26 cellular contexts compared by ENCODE assay signal in genomic region chr4:168534535-168534934, GRCh38. TPM values are rescaled to one million over a fixed set of nuclear protein-coding genes. Genes with fewer than 3 reads are reported as not detected.
DNase-seq lines count a peak whose midpoint lies in the region; ATAC-seq, FAIRE-seq and TF ChIP-seq lines count a peak whose summit lies in the region.
"Had no signal": no experiment of that assay in that cellular context is flagged by ENCODE, and none has a peak within 500 bp of the region (broad histone marks: within the 10 kb centered on the region; RNA-seq: fewer than 3 reads in every experiment).

No MANE protein-coding gene starts in this region.

- TF ChIP-seq CTCF in HepG2 (CRISPR knock-in tag; IDR thresholded peaks at IDR 0.05): no peak
- TF ChIP-seq CTCF in right lobe of liver (IDR thresholded peaks at IDR 0.05): no peak
- no peak for TF ChIP-seq CTCF in HCT116 (IDR thresholded peaks at IDR 0.05 in 2 of 3, conservative IDR thresholded peaks at IDR 0.05 in 1 of 3; ENCODE audit: borderline replicate concordance in 1 of 3, insufficient read depth in 1 of 3, low read depth in 2 of 3, low read length in 2 of 3)
- no peak for TF ChIP-seq CTCF in neural cell (IDR thresholded peaks at IDR 0.05; ENCODE audit: poor library complexity, severe bottlenecking)

- H3K27ac ChIP-seq in HepG2 (ENCODE audit: extremely low read length, insufficient read depth, low read length) (no peak overlapping the region), right lobe of liver (no peak overlapping the region), HCT116 (ENCODE audit: low read depth, low read length) (peak overlapping the region; percentile 89), neural cell (ENCODE audit: low read length) (no peak overlapping the region)
- H3K27ac ChIP-seq: BLaER1 treated with 17β-estradiol and CSF1 and Interleukin-3, amounts not matched to agents 10 nM and 100 nM; C4-2B had no signal

- FAIRE-seq in HepG2 (lab: Jason Lieb, UNC): no peak
- FAIRE-seq: A549, GM12878, GM12892, GM18507 had no signal

- DNase-seq in HepG2 (ENCODE audit: low spot score) (no peak), right lobe of liver (no peak), HCT116 (ENCODE audit: low read depth, low spot score) (no peak), NCI-H1436 (lab: John Stamatoyannopoulos, UW) (no peak), 8988T (no peak)
- DNase-seq in stimulated activated CD4-positive, alpha-beta T cell treated with anti-CD3 and anti-CD28 coated beads, Interleukin-4, amount 100 ng/mL, for 1 hour: no peak
- DNase-seq: AML-193; Caco-2; Calu3; CD4-positive, alpha-beta T cell; CD8-positive, alpha-beta T cell; DMS 273 treated with DMSO at 0.1 percent for 48 hours; DMS153; DMS53; DMS79; DND-41; EL; GDM1 had no signal

- no peaks in the 10 kb centered on the region for H3K79me2 ChIP-seq in HepG2 (ENCODE audit: insufficient read depth, low read length)
- H3K79me2 ChIP-seq in HCT116 (ENCODE audit: insufficient read depth, low read length): peaks cover 81% of the 10 kb centered on the region
- no peaks in the 10 kb centered on the region for H3K79me2 ChIP-seq in neural cell (replicated peaks; ENCODE audit: insufficient read depth, low read length)

- TF ChIP-seq RAD21 in HepG2 (CRISPR knock-in tag; IDR thresholded peaks at IDR 0.05) (no peak), HCT116 (IDR thresholded peaks at IDR 0.05; ENCODE audit: low read depth) (no peak), neural cell (conservative IDR thresholded peaks at IDR 0.05) (no peak)

- 0% methylated on average over 1 of the region's 1 CpG for WGBS in HepG2 (ENCODE audit: low lambda C conversion rate)
- 82% methylated on average over 1 of the region's 1 CpG for WGBS in right lobe of liver (ENCODE audit: insufficient coverage, low coverage, low lambda C conversion rate, missing lambda C conversion rate)

- no peaks in the 10 kb centered on the region for H3K4me1 ChIP-seq in HepG2 (ENCODE audit: insufficient read depth, low read length)
- no peaks in the 10 kb centered on the region for H3K4me1 ChIP-seq in right lobe of liver
- H3K4me1 ChIP-seq in HCT116 (ENCODE audit: control insufficient read depth in 1 of 2, insufficient read depth in 2 of 2, low read length in 2 of 2): peaks cover 68 to 100% of the 10 kb centered on the region in 2 experiments
- H3K4me1 ChIP-seq: BLaER1 treated with 17β-estradiol and CSF1 and Interleukin-3, amounts not matched to agents 10 nM and 100 nM; Caco-2 had no signal

- H3K4me2 ChIP-seq in HepG2 (ENCODE audit: low read depth, low read length): no peak overlapping the region
- H3K4me2 ChIP-seq in HCT116 (ENCODE audit: low read length): peak overlapping the region; percentile 96
- H3K4me2 ChIP-seq in neural cell (ENCODE audit: low read length): peak overlapping the region; percentile 15
- H3K4me2 ChIP-seq: A549; BLaER1 treated with 17β-estradiol and CSF1 and Interleukin-3, amounts not matched to agents 10 nM and 100 nM had no signal

- H3K9me3 ChIP-seq in HepG2 (ENCODE audit: low read length): no peaks in the 10 kb centered on the region
- H3K9me3 ChIP-seq in right lobe of liver: no peaks in the 10 kb centered on the region
- no peaks in the 10 kb centered on the region for H3K9me3 ChIP-seq in HCT116 (ENCODE audit: control insufficient read depth in 1 of 2, insufficient read depth in 1 of 2, low read depth in 1 of 2, low read length in 2 of 2)
- no peaks in the 10 kb centered on the region for H3K9me3 ChIP-seq in neural cell (ENCODE audit: low read length)
- H3K9me3 ChIP-seq: A549; BLaER1 treated with 17β-estradiol and CSF1 and Interleukin-3, amounts not matched to agents 10 nM and 100 nM; Caco-2 had no signal

- H2AFZ ChIP-seq in HepG2 (ENCODE audit: low read length): no peak overlapping the region
- H2AFZ ChIP-seq in HCT116 (ENCODE audit: low read depth, low read length, poor library complexity, severe bottlenecking): no peak overlapping the region
- no peak overlapping the region for H2AFZ ChIP-seq in neural cell (ENCODE audit: low read depth, low read length)

- H3K4me3 ChIP-seq in HepG2 (replicated peaks in 1 of 3; ENCODE audit: insufficient read depth in 1 of 3, low read depth in 2 of 3, low read length in 3 of 3): no peak overlapping the region
- H3K4me3 ChIP-seq in right lobe of liver: no peak overlapping the region
- peak overlapping the region; percentile 64 to 82 for H3K4me3 ChIP-seq in HCT116 (replicated peaks in 1 of 2; ENCODE audit: low read depth in 1 of 2, low read length in 2 of 2)
- no peak overlapping the region for H3K4me3 ChIP-seq in neural cell (ENCODE audit: low read length)
- H3K4me3 ChIP-seq: A549; BLaER1 treated with 17β-estradiol and CSF1 and Interleukin-3, amounts not matched to agents 10 nM and 100 nM; GM12878 had no signal

- in situ Hi-C loops in HepG2 (cut with HindIII; ENCODE audit: extremely low pct_ligation_motif_present, low pct_unique_long_range_greater_than_20kb): no loop called here

- no peaks in the 10 kb centered on the region for H3F3A ChIP-seq in neural cell (ENCODE audit: insufficient read depth, low read length, poor library complexity, severe bottlenecking)

- BruUV-seq in HepG2 (replicated peaks; lab: Mats Ljungman, UMichigan) (no TSS peak), HCT116 (replicated peaks; lab: Mats Ljungman, UMichigan) (no TSS peak)

- no peaks in the 10 kb centered on the region for H3K36me3 ChIP-seq in HepG2 (replicated peaks in 1 of 2; ENCODE audit: control insufficient read depth in 1 of 2, insufficient read depth in 2 of 2, low read length in 2 of 2)
- no peaks in the 10 kb centered on the region for H3K36me3 ChIP-seq in right lobe of liver
- peaks cover 11 to 25% of the 10 kb centered on the region in 2 experiments for H3K36me3 ChIP-seq in HCT116 (ENCODE audit: control insufficient read depth in 1 of 2, insufficient read depth in 2 of 2, low read length in 2 of 2)
- H3K36me3 ChIP-seq in neural cell (ENCODE audit: insufficient read depth, low read length): no peaks in the 10 kb centered on the region
- H3K36me3 ChIP-seq: BLaER1 treated with 17β-estradiol and CSF1 and Interleukin-3, amounts not matched to agents 10 nM and 100 nM had no signal

- TF ChIP-seq EP300 in HepG2 (IDR thresholded peaks at IDR 0.05; ENCODE audit: low read depth in 2 of 2, low read length in 2 of 2): no peak
- TF ChIP-seq EP300 in HepG2 (CRISPR knock-in tag; IDR thresholded peaks at IDR 0.05; ENCODE audit: borderline replicate concordance): no peak
- peak; percentile 92 for TF ChIP-seq EP300 in neural cell (conservative IDR thresholded peaks at IDR 0.05; ENCODE audit: poor library complexity, severe bottlenecking)

- ATAC-seq in HepG2: no peak
- ATAC-seq in right lobe of liver: no peak
- no peak for ATAC-seq in HCT116
- ATAC-seq: A549; CD8-positive, alpha-beta T cell; GM12878 had no signal

- intact Hi-C loops in HepG2 (cut with micrococcal nuclease; ENCODE audit: unreplicated experiment): no loop called here
- intact Hi-C loops in right lobe of liver (cut with DNase I): no loop called here
- intact Hi-C loops in HCT116 (cut with micrococcal nuclease): loop anchor here (10.0 kb wide), 1 partner anchor 720 kb away; no protein-coding TSS in a partner anchor

- H3K9ac ChIP-seq in HepG2 (ENCODE audit: insufficient read depth, low read depth, low read length) (no peak overlapping the region), HCT116 (ENCODE audit: low read length) (peak overlapping the region; percentile 87; the same call in 1 of the 2 replicates), neural cell (ENCODE audit: low read length) (no peak overlapping the region)
- H3K9ac ChIP-seq: BLaER1 treated with 17β-estradiol and CSF1 and Interleukin-3, amounts not matched to agents 10 nM and 100 nM had no signal

- TF ChIP-seq POLR2A in HepG2 (IDR thresholded peaks at IDR 0.05; ENCODE audit: insufficient read depth in 1 of 2, low read depth in 2 of 2, low read length in 2 of 2) (no peak), right lobe of liver (IDR thresholded peaks at IDR 0.05) (no peak), HCT116 (IDR thresholded peaks at IDR 0.05; ENCODE audit: borderline replicate concordance, extremely low read depth, insufficient read depth, insufficient read length) (no peak)

- CTCF ChIA-PET in HepG2 (lab: Yijun Ruan, JAX; ENCODE audit: low intra/inter-chr PET ratio, low total read pairs): no interaction called here
- CTCF ChIA-PET in HCT116 (lab: Charles Lee): no interaction called here

- RAD21 ChIA-PET in HCT116 (lab: Charles Lee; ENCODE audit: low non-redundant PET in 1 of 2, low total read pairs in 2 of 2, uncharacterized antibody in 2 of 2, unreplicated experiment in 2 of 2): no interaction called here

- no peaks in the 10 kb centered on the region for H4K20me1 ChIP-seq in HepG2 (ENCODE audit: insufficient read depth, low read length)
- H4K20me1 ChIP-seq in HCT116 (ENCODE audit: insufficient read depth): no peaks in the 10 kb centered on the region
- H4K20me1 ChIP-seq in neural cell (ENCODE audit: insufficient read depth): no peaks in the 10 kb centered on the region
- H4K20me1 ChIP-seq: BLaER1 treated with 17β-estradiol and CSF1 and Interleukin-3, amounts not matched to agents 10 nM and 100 nM had no signal

- no peaks in the 10 kb centered on the region; a peak in 1 of 5 replicates for H3K27me3 ChIP-seq in HepG2 (ENCODE audit: control insufficient read depth in 1 of 2, insufficient read depth in 2 of 2, low read length in 2 of 2)
- peaks cover 0 to 4% of the 10 kb centered on the region in 2 donors for H3K27me3 ChIP-seq in right lobe of liver
- H3K27me3 ChIP-seq in HCT116 (ENCODE audit: insufficient read depth, low read length): no peaks in the 10 kb centered on the region
- no peaks in the 10 kb centered on the region for H3K27me3 ChIP-seq in neural cell (ENCODE audit: insufficient read depth, low read depth, low read length)
- H3K27me3 ChIP-seq: BLaER1 treated with 17β-estradiol and CSF1 and Interleukin-3, amounts not matched to agents 10 nM and 100 nM had no signal

- POLR2A ChIA-PET in HepG2 (lab: Yijun Ruan, JAX): no interaction called here
- POLR2A ChIA-PET in HCT116 (lab: Charles Lee): no interaction called here

- no peaks in the 10 kb centered on the region for H3K9me2 ChIP-seq in HCT116 (ENCODE audit: insufficient read depth)
- H3K9me2 ChIP-seq in neural cell (ENCODE audit: insufficient read depth, low read length): no peaks in the 10 kb centered on the region

RNA-seq across cellular contexts. Expression of gene PALLD, which starts 37.7 kb away (rescaled TPM):
- total RNA-seq in HepG2 (2016; rRNA removed; fragmentation: Illumina TruSeq; extraction: Trizol) (1.5 and 4.8 TPM in 2 replicates), right lobe of liver (10 to 100 TPM in 5 of 6 experiments, 1 to 10 TPM in 1; 7.7 to 81.6 (median 24.8) TPM), HCT116 (2021; ENCODE audit: unreplicated experiment) (166 TPM)
- total RNA-seq in HepG2 (2016; cell fraction: cytosol; rRNA removed; fragmentation: Illumina TruSeq; extraction: Trizol; ENCODE audit: low read depth): 2.7 and 2.8 TPM in 2 replicates
- total RNA-seq in HepG2 (2016; cell fraction: insoluble cytoplasmic fraction; rRNA removed; fragmentation: Illumina TruSeq; extraction: Trizol): 1.7 and 3.4 TPM in 2 replicates
- 2.3 and 3.5 TPM in 2 replicates for total RNA-seq in HepG2 (2016; cell fraction: membrane; rRNA removed; fragmentation: Illumina TruSeq; extraction: Trizol)
- total RNA-seq in HepG2 (2016; cell fraction: nucleus; rRNA removed; fragmentation: Illumina TruSeq; extraction: Trizol): 2.8 and 3.1 TPM in 2 replicates
- polyA plus RNA-seq in HepG2 (2011; rRNA removed) (0.50 and 0.59 TPM in 2 replicates), neural cell (19.9 and 20.5 TPM in 2 replicates)
- polyA plus RNA-seq in HepG2 (2011; cell fraction: cytosol; rRNA removed): 0.25 and 0.54 TPM in 2 replicates
- polyA plus RNA-seq in HepG2 (2011; cell fraction: nucleus; rRNA removed): 0.80 and 1.2 TPM in 2 replicates
- 0.48 and 2.4 TPM in 2 replicates for polyA plus RNA-seq in HepG2 (2012)
- 0.29 and 0.44 TPM in 2 replicates for polyA plus RNA-seq in HepG2 (2016; cell fraction: cytosol; fragmentation: Illumina TruSeq; extraction: Trizol; ENCODE audit: low read depth)
- 3.7 and 4.3 TPM in 2 replicates for polyA plus RNA-seq in HepG2 (2016; cell fraction: insoluble cytoplasmic fraction; fragmentation: Illumina TruSeq; extraction: Trizol; ENCODE audit: low read depth)
- 1.4 and 2.0 TPM in 2 replicates for polyA plus RNA-seq in HepG2 (2016; cell fraction: membrane; fragmentation: Illumina TruSeq; extraction: Trizol; ENCODE audit: low read depth)
- polyA plus RNA-seq in HepG2 (2016; cell fraction: nucleus; fragmentation: Illumina TruSeq; extraction: Trizol; ENCODE audit: insufficient read depth, low read depth): 2.3 and 2.9 TPM in 2 replicates
- 1.6 and 66.7 TPM in 2 replicates for polyA minus RNA-seq in HepG2 (2011; rRNA and poly(A)+ RNA removed; ENCODE audit: low replicate concordance)
- polyA minus RNA-seq in HepG2 (2011; cell fraction: cytosol; rRNA and poly(A)+ RNA removed): 0.97 and 3.5 TPM in 2 replicates
- 2.2 and 2.4 TPM in 2 replicates for polyA minus RNA-seq in HepG2 (2011; cell fraction: nucleus; rRNA and poly(A)+ RNA removed)
- 66.4 and 71.5 TPM in 2 replicates for polyA plus RNA-seq in HCT116 (2012)
- 32.1 and 44.6 TPM in 2 replicates for polyA minus RNA-seq in neural cell
- total RNA-seq: CD8-positive, alpha-beta T cell had no signal

RNA-seq across cellular contexts. Expression of gene DDX60L, which starts 54.2 kb away (rescaled TPM):
- total RNA-seq in HepG2 (2016; rRNA removed; fragmentation: Illumina TruSeq; extraction: Trizol): 0.22 and 0.24 TPM in 2 replicates
- 0.10 and 0.18 TPM in 2 replicates for total RNA-seq in HepG2 (2016; cell fraction: cytosol; rRNA removed; fragmentation: Illumina TruSeq; extraction: Trizol; ENCODE audit: low read depth)
- total RNA-seq in HepG2 (2016; cell fraction: insoluble cytoplasmic fraction; rRNA removed; fragmentation: Illumina TruSeq; extraction: Trizol): 0.15 and 0.36 TPM in 2 replicates
- total RNA-seq in HepG2 (2016; cell fraction: membrane; rRNA removed; fragmentation: Illumina TruSeq; extraction: Trizol): 0.03 and 0.12 TPM in 2 replicates
- 0.53 and 1.1 TPM in 2 replicates for total RNA-seq in HepG2 (2016; cell fraction: nucleus; rRNA removed; fragmentation: Illumina TruSeq; extraction: Trizol)
- 0.26 and 0.34 TPM in 2 replicates for polyA plus RNA-seq in HepG2 (2011; rRNA removed)
- 0.11 and 0.36 TPM in 2 replicates for polyA plus RNA-seq in HepG2 (2011; cell fraction: cytosol; rRNA removed)
- 0.31 and 0.45 TPM in 2 replicates for polyA plus RNA-seq in HepG2 (2011; cell fraction: nucleus; rRNA removed)
- 0.12 and 0.53 TPM in 2 replicates for polyA plus RNA-seq in HepG2 (2012)
- polyA plus RNA-seq in HepG2 (2016; cell fraction: cytosol; fragmentation: Illumina TruSeq; extraction: Trizol; ENCODE audit: low read depth): 0.29 TPM in 1 of 2 replicates, not detected in the other
- polyA plus RNA-seq in HepG2 (2016; cell fraction: insoluble cytoplasmic fraction; fragmentation: Illumina TruSeq; extraction: Trizol; ENCODE audit: low read depth): 0.27 and 0.58 TPM in 2 replicates
- 0.41 TPM in 1 of 2 replicates, not detected in the other for polyA plus RNA-seq in HepG2 (2016; cell fraction: membrane; fragmentation: Illumina TruSeq; extraction: Trizol; ENCODE audit: low read depth)
- 0.78 and 0.79 TPM in 2 replicates for polyA plus RNA-seq in HepG2 (2016; cell fraction: nucleus; fragmentation: Illumina TruSeq; extraction: Trizol; ENCODE audit: insufficient read depth, low read depth)
- 0.18 and 11.9 TPM in 2 replicates for polyA minus RNA-seq in HepG2 (2011; rRNA and poly(A)+ RNA removed; ENCODE audit: low replicate concordance)
- 0.20 TPM in 1 of 2 replicates, not detected in the other for polyA minus RNA-seq in HepG2 (2011; cell fraction: cytosol; rRNA and poly(A)+ RNA removed)
- 0.77 and 0.99 TPM in 2 replicates for polyA minus RNA-seq in HepG2 (2011; cell fraction: nucleus; rRNA and poly(A)+ RNA removed)
- total RNA-seq in right lobe of liver: 10 to 100 TPM in 3 of 6 experiments, 1 to 10 TPM in 3; 6.6 to 16.6 (median 10.4) TPM
- total RNA-seq in HCT116 (2021; ENCODE audit: unreplicated experiment): 99.1 TPM
- 29.2 and 35.4 TPM in 2 replicates for polyA plus RNA-seq in HCT116 (2012)
- not detected in 2 replicates for polyA plus RNA-seq in neural cell
- not detected in 2 replicates for polyA minus RNA-seq in neural cell
- total RNA-seq: G401 had no signal

Comparison
In these comparisons a context has a peak if more than half of its experiments do, and no peak if none do; other contexts are left out.
1. H3K4me3 ChIP-seq: peak in HCT116 (2 of 2); none in HepG2 (0 of 3), right lobe of liver (0 of 3) and neural cell (single experiment).